In the genomic region with DNA sequence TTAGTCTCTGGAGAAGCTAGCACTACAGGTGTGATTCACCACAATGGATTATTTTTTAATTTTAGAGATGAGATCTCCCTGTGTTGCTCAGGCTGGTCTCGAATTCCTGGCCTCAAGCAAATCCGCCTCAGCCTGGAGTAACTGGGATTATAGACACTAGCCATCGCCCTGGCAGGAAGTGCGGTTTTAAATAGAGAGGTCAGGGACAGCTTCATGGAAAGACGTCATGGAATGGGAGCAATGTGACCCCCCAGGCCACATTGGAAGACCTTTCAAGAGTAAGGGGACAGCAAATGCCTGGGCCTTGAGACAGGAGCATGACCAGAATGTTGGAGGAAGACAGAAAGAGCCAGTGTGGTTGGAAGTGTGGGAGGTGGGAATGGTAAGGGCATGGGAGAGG, we compare ENCODE assay signal across 9 cellular contexts. TPM values are rescaled to one million over a fixed set of nuclear protein-coding genes. Genes with fewer than 3 reads are reported as not detected.
DNase-seq lines count a peak whose midpoint lies in the region; ATAC-seq, FAIRE-seq and TF ChIP-seq lines count a peak whose summit lies in the region.
"Had no signal": no experiment of that assay in that cellular context is flagged by ENCODE, and none has a peak within 500 bp of the region (broad histone marks: within the 10 kb centered on the region; RNA-seq: fewer than 3 reads in every experiment).

No MANE protein-coding gene starts in this region.

- peak overlapping the region; percentile 91 for H3K27ac Mint-ChIP-seq in activated naive CD4-positive, alpha-beta T cell treated with anti-CD3 and anti-CD28 coated beads, Interleukin-2, amount 10 ng/mL, durations not matched to agents 7 days and 5 days
- peak overlapping the region; percentile 95 for H3K27ac Mint-ChIP-seq in activated CD8-positive, alpha-beta T cell treated with anti-CD3 and anti-CD28 coated beads, Interleukin-2, amount 10 ng/mL, durations not matched to agents 7 days and 5 days
- H3K27ac Mint-ChIP-seq in nephron progenitor cell = no peak overlapping the region

- no peaks in the 10 kb centered on the region for H3K79me2 ChIP-seq in HepG2 (ENCODE audit: insufficient read depth, low read length)

- H3K9me3 Mint-ChIP-seq in activated naive CD4-positive, alpha-beta T cell treated with anti-CD3 and anti-CD28 coated beads, Interleukin-2, amount 10 ng/mL, durations not matched to agents 7 days and 5 days = no peaks in the 10 kb centered on the region
- H3K9me3 Mint-ChIP-seq in activated CD8-positive, alpha-beta T cell treated with anti-CD3 and anti-CD28 coated beads, Interleukin-2, amount 10 ng/mL, durations not matched to agents 7 days and 5 days (ENCODE audit: insufficient read depth) = no peaks in the 10 kb centered on the region
- no peaks in the 10 kb centered on the region for H3K9me3 Mint-ChIP-seq in nephron progenitor cell
- H3K9me3 Mint-ChIP-seq: brain had no signal

- no peak for DNase-seq in activated naive CD4-positive, alpha-beta T cell treated with anti-CD3 and anti-CD28 coated beads, Interleukin-2, amount 10 ng/mL, durations not matched to agents 7 days and 5 days
- no peak for DNase-seq in activated naive CD4-positive, alpha-beta T cell treated with Interleukin-2 at 50 U/mL for 16 hours
- no peak for DNase-seq in activated CD8-positive, alpha-beta T cell treated with anti-CD3 and anti-CD28 coated beads, Interleukin-2, amount 10 ng/mL, durations not matched to agents 7 days and 5 days
- DNase-seq in HepG2 (ENCODE audit: low spot score) = no peak
- no peak for DNase-seq in upper lobe of right lung
- DNase-seq in nephron progenitor cell = no peak

- H3K4me3 Mint-ChIP-seq in activated naive CD4-positive, alpha-beta T cell treated with anti-CD3 and anti-CD28 coated beads, Interleukin-2, amount 10 ng/mL, durations not matched to agents 7 days and 5 days = peak overlapping the region; percentile 74
- H3K4me3 Mint-ChIP-seq in activated CD8-positive, alpha-beta T cell treated with anti-CD3 and anti-CD28 coated beads, Interleukin-2, amount 10 ng/mL, durations not matched to agents 7 days and 5 days = peak overlapping the region; percentile 67
- H3K4me3 Mint-ChIP-seq in nephron progenitor cell = no peak overlapping the region

- H3K4me3 ChIP-seq in HepG2 (replicated peaks in 1 of 3; ENCODE audit: insufficient read depth in 1 of 3, low read depth in 2 of 3, low read length in 3 of 3) (no peak overlapping the region), upper lobe of right lung (no peak overlapping the region)

- H3K36me3 ChIP-seq in HepG2 (replicated peaks in 1 of 2; ENCODE audit: control insufficient read depth in 1 of 2, insufficient read depth in 2 of 2, low read length in 2 of 2) (peaks cover 4 to 12% of the 10 kb centered on the region in 2 experiments), upper lobe of right lung (peaks cover 25% of the 10 kb centered on the region)

- no peaks in the 10 kb centered on the region for H3K27me3 Mint-ChIP-seq in activated naive CD4-positive, alpha-beta T cell treated with anti-CD3 and anti-CD28 coated beads, Interleukin-2, amount 10 ng/mL, durations not matched to agents 7 days and 5 days
- H3K27me3 Mint-ChIP-seq in activated CD8-positive, alpha-beta T cell treated with anti-CD3 and anti-CD28 coated beads, Interleukin-2, amount 10 ng/mL, durations not matched to agents 7 days and 5 days (ENCODE audit: low read depth) = no peaks in the 10 kb centered on the region
- peaks cover 12% of the 10 kb centered on the region for H3K27me3 Mint-ChIP-seq in nephron progenitor cell (ENCODE audit: low read depth, poor library complexity)

- no peak for TF ChIP-seq RAD21 in HepG2 (CRISPR knock-in tag; IDR thresholded peaks at IDR 0.05)

- H3K27me3 ChIP-seq in HepG2 (ENCODE audit: control insufficient read depth in 1 of 2, insufficient read depth in 2 of 2, low read length in 2 of 2) (no peaks in the 10 kb centered on the region), upper lobe of right lung (no peaks in the 10 kb centered on the region)

- TF ChIP-seq EP300 in HepG2 (IDR thresholded peaks at IDR 0.05; ENCODE audit: low read depth in 2 of 2, low read length in 2 of 2) = no peak
- TF ChIP-seq EP300 in HepG2 (CRISPR knock-in tag; IDR thresholded peaks at IDR 0.05; ENCODE audit: borderline replicate concordance) = no peak

- peaks cover 53% of the 10 kb centered on the region for H3K36me3 Mint-ChIP-seq in activated naive CD4-positive, alpha-beta T cell treated with anti-CD3 and anti-CD28 coated beads, Interleukin-2, amount 10 ng/mL, durations not matched to agents 7 days and 5 days
- peaks cover 66% of the 10 kb centered on the region for H3K36me3 Mint-ChIP-seq in activated CD8-positive, alpha-beta T cell treated with anti-CD3 and anti-CD28 coated beads, Interleukin-2, amount 10 ng/mL, durations not matched to agents 7 days and 5 days (ENCODE audit: low read depth)
- peaks cover 31% of the 10 kb centered on the region for H3K36me3 Mint-ChIP-seq in nephron progenitor cell (ENCODE audit: low read depth)

- TF ChIP-seq CTCF in HepG2 (CRISPR knock-in tag; IDR thresholded peaks at IDR 0.05) (no peak), upper lobe of right lung (IDR thresholded peaks at IDR 0.05) (no peak), nephron progenitor cell (IDR thresholded peaks at IDR 0.05) (no peak)

- POLR2A ChIA-PET in activated CD8-positive, alpha-beta T cell treated with anti-CD3 and anti-CD28 coated beads, Interleukin-2, amount 10 ng/mL, durations not matched to agents 7 days and 5 days (lab: Charles Lee) = interaction anchor here (2.0 to 2.8 kb wide), 2 partner anchors 15 to 27 kb away, joined by 5 to 14 read pairs; no protein-coding TSS in a partner anchor
- POLR2A ChIA-PET in HepG2 (lab: Yijun Ruan, JAX) = interaction anchor here (1.1 to 2.4 kb wide), 2 partner anchors 12 to 169 kb away, joined by 3 to 19 read pairs; partner anchors contain the start of genes MRPL46 and MRPS11

- H3K4me2 ChIP-seq in HepG2 (ENCODE audit: low read depth, low read length) = no peak overlapping the region

- H3K9me3 ChIP-seq in HepG2 (ENCODE audit: low read length) (no peaks in the 10 kb centered on the region), upper lobe of right lung (no peaks in the 10 kb centered on the region)

- H3K4me1 ChIP-seq in HepG2 (ENCODE audit: insufficient read depth, low read length) = peaks cover 45% of the 10 kb centered on the region
- peaks cover 48% of the 10 kb centered on the region for H3K4me1 ChIP-seq in upper lobe of right lung

- intact Hi-C loops in HepG2 (cut with micrococcal nuclease; ENCODE audit: unreplicated experiment) = no loop called here
- intact Hi-C loops in upper lobe of right lung (cut with DNase I) = no loop called here

- H3K27ac ChIP-seq in HepG2 (ENCODE audit: extremely low read length, insufficient read depth, low read length) = no peak overlapping the region
- peak overlapping the region; percentile 96 for H3K27ac ChIP-seq in upper lobe of right lung

- peaks cover 85% of the 10 kb centered on the region for H3K4me1 Mint-ChIP-seq in activated naive CD4-positive, alpha-beta T cell treated with anti-CD3 and anti-CD28 coated beads, Interleukin-2, amount 10 ng/mL, durations not matched to agents 7 days and 5 days
- H3K4me1 Mint-ChIP-seq in activated CD8-positive, alpha-beta T cell treated with anti-CD3 and anti-CD28 coated beads, Interleukin-2, amount 10 ng/mL, durations not matched to agents 7 days and 5 days (ENCODE audit: low read depth) = peaks cover 83% of the 10 kb centered on the region
- H3K4me1 Mint-ChIP-seq in nephron progenitor cell = peaks cover 33% of the 10 kb centered on the region

- BruUV-seq in HepG2 (replicated peaks; lab: Mats Ljungman, UMichigan) = no TSS peak

- 79% methylated on average over 5 of the region's 5 CpGs for WGBS in HepG2 (ENCODE audit: low lambda C conversion rate)

- no peak for TF ChIP-seq POLR2A in HepG2 (IDR thresholded peaks at IDR 0.05; ENCODE audit: insufficient read depth in 1 of 2, low read depth in 2 of 2, low read length in 2 of 2)

- no peak for ATAC-seq in activated CD8-positive, alpha-beta T cell treated with anti-CD3 and anti-CD28 coated beads, Interleukin-2, amount 10 ng/mL, durations not matched to agents 7 days and 5 days
- no peak for ATAC-seq in HepG2
- no peak for ATAC-seq in upper lobe of right lung
- no peak for ATAC-seq in GM18519 (IDR thresholded peaks at IDR 0.05; ENCODE audit: low FRiP score, unreplicated experiment)
- no peak for ATAC-seq in HG03442 (IDR thresholded peaks at IDR 0.05; ENCODE audit: unreplicated experiment)

- in situ Hi-C loops in HepG2 (cut with HindIII; ENCODE audit: extremely low pct_ligation_motif_present, low pct_unique_long_range_greater_than_20kb) = no loop called here

- H3K9ac ChIP-seq in HepG2 (ENCODE audit: insufficient read depth, low read depth, low read length) = no peak overlapping the region

- H4K20me1 ChIP-seq in HepG2 (ENCODE audit: insufficient read depth, low read length) = no peaks in the 10 kb centered on the region

- CTCF ChIA-PET in activated naive CD4-positive, alpha-beta T cell treated with anti-CD3 and anti-CD28 coated beads, Interleukin-2, amount 10 ng/mL, durations not matched to agents 7 days and 5 days (lab: Charles Lee) = interaction anchor here (1.3 to 4.0 kb wide), 2 partner anchors 10 to 12 kb away, joined by 5 to 23 read pairs; no protein-coding TSS in a partner anchor
- CTCF ChIA-PET in activated CD8-positive, alpha-beta T cell treated with anti-CD3 and anti-CD28 coated beads, Interleukin-2, amount 10 ng/mL, durations not matched to agents 7 days and 5 days (lab: Charles Lee) = interaction anchor here (1.1 to 1.9 kb wide), 2 partner anchors 182 to 268 kb away, joined by 3 to 6 read pairs; no protein-coding TSS in a partner anchor
- CTCF ChIA-PET in HepG2 (lab: Yijun Ruan, JAX; ENCODE audit: low intra/inter-chr PET ratio, low total read pairs) = no interaction called here

- no peak for FAIRE-seq in HepG2 (lab: Jason Lieb, UNC)

- no peak overlapping the region for H2AFZ ChIP-seq in HepG2 (ENCODE audit: low read length)

RNA-seq across cellular contexts. Expression of gene ISG20, which starts 2.2 kb away (rescaled TPM):
- total RNA-seq in activated CD8-positive, alpha-beta T cell treated with anti-CD3 and anti-CD28 coated beads, Interleukin-2, amount 10 ng/mL, durations not matched to agents 7 days and 5 days = 100 to 1,000 TPM; 141 to 151 TPM
- total RNA-seq in HepG2 (2016; rRNA removed; fragmentation: Illumina TruSeq; extraction: Trizol) (6.3 and 10.5 TPM in 2 replicates), upper lobe of right lung (34.9 TPM)
- 2.6 and 5.4 TPM in 2 replicates for total RNA-seq in HepG2 (2016; cell fraction: cytosol; rRNA removed; fragmentation: Illumina TruSeq; extraction: Trizol; ENCODE audit: low read depth)
- 6.8 and 9.8 TPM in 2 replicates for total RNA-seq in HepG2 (2016; cell fraction: insoluble cytoplasmic fraction; rRNA removed; fragmentation: Illumina TruSeq; extraction: Trizol)
- total RNA-seq in HepG2 (2016; cell fraction: membrane; rRNA removed; fragmentation: Illumina TruSeq; extraction: Trizol) = 4.6 and 7.7 TPM in 2 replicates
- total RNA-seq in HepG2 (2016; cell fraction: nucleus; rRNA removed; fragmentation: Illumina TruSeq; extraction: Trizol) = 2.0 and 3.7 TPM in 2 replicates
- polyA plus RNA-seq in HepG2 (2011; rRNA removed) = 31.5 and 50.8 TPM in 2 replicates
- polyA plus RNA-seq in HepG2 (2011; cell fraction: cytosol; rRNA removed) = 31.2 and 32.1 TPM in 2 replicates
- polyA plus RNA-seq in HepG2 (2011; cell fraction: nucleus; rRNA removed) = 14.5 and 18.2 TPM in 2 replicates
- polyA plus RNA-seq in HepG2 (2012) = 11.6 and 19.0 TPM in 2 replicates
- 6.6 and 8.5 TPM in 2 replicates for polyA plus RNA-seq in HepG2 (2016; cell fraction: cytosol; fragmentation: Illumina TruSeq; extraction: Trizol; ENCODE audit: low read depth)
- polyA plus RNA-seq in HepG2 (2016; cell fraction: insoluble cytoplasmic fraction; fragmentation: Illumina TruSeq; extraction: Trizol; ENCODE audit: low read depth) = 9.0 and 9.8 TPM in 2 replicates
- polyA plus RNA-seq in HepG2 (2016; cell fraction: membrane; fragmentation: Illumina TruSeq; extraction: Trizol; ENCODE audit: low read depth) = 5.9 and 6.2 TPM in 2 replicates
- polyA plus RNA-seq in HepG2 (2016; cell fraction: nucleus; fragmentation: Illumina TruSeq; extraction: Trizol; ENCODE audit: insufficient read depth, low read depth) = 5.4 and 6.8 TPM in 2 replicates
- 3.8 and 11.4 TPM in 2 replicates for polyA minus RNA-seq in HepG2 (2011; rRNA and poly(A)+ RNA removed; ENCODE audit: low replicate concordance)
- polyA minus RNA-seq in HepG2 (2011; cell fraction: cytosol; rRNA and poly(A)+ RNA removed) = 5.5 and 6.9 TPM in 2 replicates
- polyA minus RNA-seq in HepG2 (2011; cell fraction: nucleus; rRNA and poly(A)+ RNA removed) = 8.8 and 9.0 TPM in 2 replicates

RNA-seq across cellular contexts. Expression of gene AEN, which starts 15.5 kb away (rescaled TPM):
- total RNA-seq in activated CD8-positive, alpha-beta T cell treated with anti-CD3 and anti-CD28 coated beads, Interleukin-2, amount 10 ng/mL, durations not matched to agents 7 days and 5 days = 10 to 100 TPM; 52.6 to 53.2 TPM
- 115 and 118 TPM in 2 replicates for total RNA-seq in HepG2 (2016; rRNA removed; fragmentation: Illumina TruSeq; extraction: Trizol)
- 24.6 and 27.1 TPM in 2 replicates for total RNA-seq in HepG2 (2016; cell fraction: cytosol; rRNA removed; fragmentation: Illumina TruSeq; extraction: Trizol; ENCODE audit: low read depth)
- total RNA-seq in HepG2 (2016; cell fraction: insoluble cytoplasmic fraction; rRNA removed; fragmentation: Illumina TruSeq; extraction: Trizol) = 110 and 117 TPM in 2 replicates
- total RNA-seq in HepG2 (2016; cell fraction: membrane; rRNA removed; fragmentation: Illumina TruSeq; extraction: Trizol) = 71.0 and 75.9 TPM in 2 replicates
- total RNA-seq in HepG2 (2016; cell fraction: nucleus; rRNA removed; fragmentation: Illumina TruSeq; extraction: Trizol) = 82.3 and 94.1 TPM in 2 replicates
- 51.3 and 55.2 TPM in 2 replicates for polyA plus RNA-seq in HepG2 (2011; rRNA removed)
- polyA plus RNA-seq in HepG2 (2011; cell fraction: cytosol; rRNA removed) = 39.7 and 48.8 TPM in 2 replicates
- 115 and 142 TPM in 2 replicates for polyA plus RNA-seq in HepG2 (2011; cell fraction: nucleus; rRNA removed)
- polyA plus RNA-seq in HepG2 (2012) = 26.8 and 40.4 TPM in 2 replicates
- polyA plus RNA-seq in HepG2 (2016; cell fraction: cytosol; fragmentation: Illumina TruSeq; extraction: Trizol; ENCODE audit: low read depth) = 11.0 and 11.5 TPM in 2 replicates
- polyA plus RNA-seq in HepG2 (2016; cell fraction: insoluble cytoplasmic fraction; fragmentation: Illumina TruSeq; extraction: Trizol; ENCODE audit: low read depth) = 70.1 and 79.0 TPM in 2 replicates
- 28.4 and 28.6 TPM in 2 replicates for polyA plus RNA-seq in HepG2 (2016; cell fraction: membrane; fragmentation: Illumina TruSeq; extraction: Trizol; ENCODE audit: low read depth)
- polyA plus RNA-seq in HepG2 (2016; cell fraction: nucleus; fragmentation: Illumina TruSeq; extraction: Trizol; ENCODE audit: insufficient read depth, low read depth) = 90.9 and 95.3 TPM in 2 replicates
- polyA minus RNA-seq in HepG2 (2011; rRNA and poly(A)+ RNA removed; ENCODE audit: low replicate concordance) = 70.6 and 173 TPM in 2 replicates
- 44.6 and 50.4 TPM in 2 replicates for polyA minus RNA-seq in HepG2 (2011; cell fraction: cytosol; rRNA and poly(A)+ RNA removed)
- polyA minus RNA-seq in HepG2 (2011; cell fraction: nucleus; rRNA and poly(A)+ RNA removed) = 117 and 130 TPM in 2 replicates
- total RNA-seq in upper lobe of right lung = 34.6 TPM
